37 cellular contexts compared by ENCODE assay signal in the genomic region with DNA sequence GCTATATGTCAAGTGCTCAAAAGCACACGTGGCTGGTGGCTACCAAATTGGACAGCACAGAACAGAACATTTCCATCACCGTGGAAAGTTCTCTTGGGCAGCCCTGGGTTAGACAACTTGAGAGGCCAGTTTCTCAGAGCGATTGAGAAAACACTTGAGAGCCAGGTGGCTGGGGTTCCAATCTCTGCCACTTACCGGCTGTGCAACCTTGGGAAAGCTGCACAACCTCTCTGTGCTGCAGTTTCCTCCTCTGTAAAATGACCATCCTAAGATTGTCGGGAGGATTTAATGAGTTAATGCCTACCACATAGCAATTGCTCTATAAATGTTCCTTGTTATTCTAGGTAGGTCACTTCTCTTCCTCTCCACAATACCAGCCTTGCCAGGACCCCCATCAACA.
"Had no signal": no experiment of that assay in that cellular context is flagged by ENCODE, and none has a peak within 500 bp of the region (broad histone marks: within the 10 kb centered on the region; RNA-seq: fewer than 3 reads in every experiment).

No MANE protein-coding gene starts in this region.

- H3K27me3 ChIP-seq: body of pancreas, brain microvascular endothelial cell, breast epithelium had no signal

- H3K27ac ChIP-seq: adrenal gland, body of pancreas, brain microvascular endothelial cell, breast epithelium, VCaP had no signal

- H3K4me1 Mint-ChIP-seq: activated T-helper 17 cell treated with anti-CD3 and anti-CD28 coated beads, Interleukin-2, amount 50 U/mL, for 72 hours had no signal

- H3K27ac Mint-ChIP-seq: activated B cell treated with CpG ODN at 0.5 μM for 24 hours; activated CD4-positive, alpha-beta memory T cell treated with anti-CD3 and anti-CD28 coated beads for 36 hours; activated CD4-positive, alpha-beta T cell treated with anti-CD3 and anti-CD28 coated beads, Interleukin-2, amount 10 ng/mL, durations not matched to agents 24 days and 14 days; activated CD8-positive, alpha-beta T cell treated with anti-CD3 and anti-CD28 coated beads for 36 hours; activated naive CD4-positive, alpha-beta T cell treated with anti-CD3 and anti-CD28 coated beads for 36 hours; activated naive CD4-positive, alpha-beta T cell treated with anti-CD3 and anti-CD28 coated beads, Interleukin-2, amount 50 U/mL, for 72 hours; activated naive CD8-positive, alpha-beta T cell treated with anti-CD3 and anti-CD28 coated beads for 36 hours; activated T-cell treated with anti-CD3 and anti-CD28 coated beads, Interleukin-2, amount 50 U/mL, for 72 hours; activated T-helper 1 cell treated with anti-CD3 and anti-CD28 coated beads, Interleukin-12 subunit alpha, Interleukin-12 subunit beta, Interleukin-2, Interleukin-4 antibody, amounts not matched to agents 30 ng/mL and 10 ng/mL and 1 ng/mL, durations not matched to agents 14 hours and 24 hours and 36 hours; activated T-helper 17 cell treated with anti-CD3 and anti-CD28 coated beads, Interleukin-2, amount 50 U/mL, for 72 hours; T-helper 1 cell treated with Interleukin-12 subunit alpha and Interleukin-12 subunit beta and Interleukin-4 antibody, amounts not matched to agents 30 μg/mL and 1 μg/mL, for 36 hours; T-helper 2 cell treated with Interferon-gamma antibody and Interleukin-4, amounts not matched to agents 5 μg/mL and 100 μg/mL, for 36 hours had no signal

- H3K4me3 Mint-ChIP-seq: activated B cell treated with CpG ODN at 0.5 μM for 24 hours; activated CD4-positive, alpha-beta memory T cell treated with anti-CD3 and anti-CD28 coated beads for 36 hours; activated CD4-positive, alpha-beta T cell treated with anti-CD3 and anti-CD28 coated beads, Interleukin-2, amount 10 ng/mL, durations not matched to agents 24 days and 14 days; activated CD8-positive, alpha-beta T cell treated with anti-CD3 and anti-CD28 coated beads for 36 hours; activated naive CD4-positive, alpha-beta T cell treated with anti-CD3 and anti-CD28 coated beads for 36 hours; activated naive CD8-positive, alpha-beta T cell treated with anti-CD3 and anti-CD28 coated beads for 36 hours; activated T-cell treated with anti-CD3 and anti-CD28 coated beads, Interleukin-2, amount 50 U/mL, for 4 hours; activated T-cell treated with anti-CD3 and anti-CD28 coated beads, Interleukin-2, amount 50 U/mL, for 72 hours; activated T-helper 1 cell treated with anti-CD3 and anti-CD28 coated beads, Interleukin-12 subunit alpha, Interleukin-12 subunit beta, Interleukin-2, Interleukin-4 antibody, amounts not matched to agents 30 ng/mL and 10 ng/mL and 1 ng/mL, durations not matched to agents 14 hours and 24 hours and 36 hours; activated T-helper 17 cell treated with anti-CD3 and anti-CD28 coated beads, Interleukin-2, amount 50 U/mL, for 72 hours; T-helper 1 cell treated with Interleukin-12 subunit alpha and Interleukin-12 subunit beta and Interleukin-4 antibody, amounts not matched to agents 30 μg/mL and 1 μg/mL, for 36 hours; T-helper 2 cell treated with Interferon-gamma antibody and Interleukin-4, amounts not matched to agents 5 μg/mL and 100 μg/mL, for 36 hours had no signal

- H3K4me1 ChIP-seq: breast epithelium had no signal

- H3K9me3 ChIP-seq: adrenal gland, body of pancreas, breast epithelium had no signal

- DNase-seq: activated B cell treated with CpG ODN at 0.5 μM for 24 hours; activated CD4-positive, alpha-beta memory T cell treated with anti-CD3 and anti-CD28 coated beads for 36 hours; activated CD4-positive, alpha-beta T cell treated with anti-CD3 and anti-CD28 coated beads for 4 hours; activated CD4-positive, alpha-beta T cell treated with anti-CD3 and anti-CD28 coated beads, Interleukin-2, amount 10 ng/mL, durations not matched to agents 24 days and 14 days; activated CD4-positive, alpha-beta T cell treated with anti-CD3 and anti-CD28 coated beads, Interleukin-2, amount 50 U/mL, for 1 hour; activated CD4-positive, alpha-beta T cell treated with anti-CD3 and anti-CD28 coated beads, Interleukin-2, amount 50 U/mL, for 4 hours; activated CD4-positive, CD25-positive, alpha-beta regulatory T cell treated with anti-CD3 and anti-CD28 coated beads, Interleukin-2, amount 50 U/mL, for 72 hours; activated CD8-positive, alpha-beta memory T cell treated with anti-CD3 and anti-CD28 coated beads, Interleukin-2, amount 50 U/mL, for 4 hours; activated CD8-positive, alpha-beta T cell treated with anti-CD3 and anti-CD28 coated beads for 36 hours; activated effector memory CD4-positive, alpha-beta T cell treated with anti-CD3 and anti-CD28 coated beads, Interleukin-2, amount 50 U/mL, for 16 hours; activated gamma-delta T cell treated with Interleukin-2 at 50 U/mL for 16 hours; activated naive CD4-positive, alpha-beta T cell; activated naive CD4-positive, alpha-beta T cell treated with anti-CD3 and anti-CD28 coated beads for 36 hours; activated naive CD4-positive, alpha-beta T cell treated with anti-CD3 and anti-CD28 coated beads, Interleukin-2, amount 50 U/mL, for 16 hours; activated naive CD8-positive, alpha-beta T cell treated with anti-CD3 and anti-CD28 coated beads for 36 hours; activated T-cell treated with anti-CD3 and anti-CD28 coated beads for 4 hours; activated T-cell treated with anti-CD3 and anti-CD28 coated beads, Interleukin-2, amount 50 U/mL, for 1 hour; activated T-cell treated with anti-CD3 and anti-CD28 coated beads, Interleukin-2, amount 50 U/mL, for 4 hours; activated T-cell treated with anti-CD3 and anti-CD28 coated beads, Interleukin-2, amount 50 U/mL, for 72 hours; adrenal gland; amniotic stem cell; aorta; body of pancreas; brain microvascular endothelial cell; central memory CD4-positive, alpha-beta T cell; T-helper 1 cell; T-helper 2 cell; T-helper 9 cell had no signal

- H3K4me3 ChIP-seq: adrenal gland, body of pancreas, breast epithelium had no signal

- H3K36me3 ChIP-seq: adrenal gland, brain microvascular endothelial cell, breast epithelium had no signal

- H3K36me3 Mint-ChIP-seq: activated CD4-positive, alpha-beta memory T cell treated with anti-CD3 and anti-CD28 coated beads for 36 hours; activated naive CD4-positive, alpha-beta T cell treated with anti-CD3 and anti-CD28 coated beads, Interleukin-2, amount 50 U/mL, for 72 hours; activated naive CD8-positive, alpha-beta T cell treated with anti-CD3 and anti-CD28 coated beads for 36 hours had no signal

- H3K9me3 Mint-ChIP-seq: activated naive CD8-positive, alpha-beta T cell treated with anti-CD3 and anti-CD28 coated beads for 36 hours; activated T-helper 1 cell treated with anti-CD3 and anti-CD28 coated beads, Interleukin-12 subunit alpha, Interleukin-12 subunit beta, Interleukin-2, Interleukin-4 antibody, amounts not matched to agents 30 ng/mL and 10 ng/mL and 1 ng/mL, durations not matched to agents 14 hours and 24 hours and 36 hours; activated T-helper 17 cell treated with anti-CD3 and anti-CD28 coated beads, Interleukin-2, amount 50 U/mL, for 72 hours had no signal

- ATAC-seq: activated CD8-positive, alpha-beta T cell treated with anti-CD3 and anti-CD28 coated beads for 36 hours; activated naive CD4-positive, alpha-beta T cell treated with anti-CD3 and anti-CD28 coated beads, Interleukin-2, amount 50 U/mL, for 72 hours; activated T-cell treated with anti-CD3 and anti-CD28 coated beads, Interleukin-2, amount 50 U/mL, for 4 hours; activated T-cell treated with anti-CD3 and anti-CD28 coated beads, Interleukin-2, amount 50 U/mL, for 72 hours; activated T-helper 17 cell treated with anti-CD3 and anti-CD28 coated beads, Interleukin-2, amount 50 U/mL, for 72 hours; body of pancreas had no signal

- FAIRE-seq: astrocyte, TTC549 had no signal
